ENCODE assay signal across 1 cellular context in the genomic region with DNA sequence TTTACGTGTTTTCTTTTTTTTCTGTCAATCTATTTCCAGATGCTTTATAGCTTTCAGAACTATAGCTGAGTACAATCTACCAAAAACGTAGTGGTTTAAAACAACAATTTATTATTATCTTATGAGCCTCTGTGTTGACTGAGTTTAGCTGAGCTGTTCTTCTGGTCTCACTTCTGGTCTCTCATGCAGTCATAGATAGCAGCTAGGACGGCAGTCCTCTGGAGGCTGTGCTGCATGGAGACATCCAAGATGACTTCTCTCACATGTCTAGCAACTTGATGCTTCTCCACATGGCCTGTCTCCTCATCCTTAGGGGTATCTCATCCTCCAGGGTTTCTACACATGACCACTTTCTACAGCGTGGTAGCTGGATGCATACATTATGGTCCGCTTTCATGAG.
TF ChIP-seq lines count a peak whose summit lies in the region.

No MANE protein-coding gene starts in this region.

TF ChIP-seq in GM23338, 12 proteins besides CTCF, POLR2A, EP300 and RAD21:
- no peak for TF ChIP-seq POLR2AphosphoS5 (IDR thresholded peaks at IDR 0.05; ENCODE audit: low read depth)
- TF ChIP-seq STAT1 (IDR thresholded peaks at IDR 0.05; ENCODE audit: unreplicated experiment) = no peak
- TF ChIP-seq CREB1 (CRISPR knock-in tag; IDR thresholded peaks at IDR 0.05; ENCODE audit: low read depth) = no peak
- TF ChIP-seq ZNF331 (CRISPR knock-in tag; IDR thresholded peaks at IDR 0.05; ENCODE audit: low read depth) = no peak
- TF ChIP-seq EZH2phosphoT487 (IDR thresholded peaks at IDR 0.05; ENCODE audit: unreplicated experiment) = no peak
- no peak for TF ChIP-seq NANOG (IDR thresholded peaks at IDR 0.05; ENCODE audit: borderline replicate concordance)
- TF ChIP-seq, protein P1, sequence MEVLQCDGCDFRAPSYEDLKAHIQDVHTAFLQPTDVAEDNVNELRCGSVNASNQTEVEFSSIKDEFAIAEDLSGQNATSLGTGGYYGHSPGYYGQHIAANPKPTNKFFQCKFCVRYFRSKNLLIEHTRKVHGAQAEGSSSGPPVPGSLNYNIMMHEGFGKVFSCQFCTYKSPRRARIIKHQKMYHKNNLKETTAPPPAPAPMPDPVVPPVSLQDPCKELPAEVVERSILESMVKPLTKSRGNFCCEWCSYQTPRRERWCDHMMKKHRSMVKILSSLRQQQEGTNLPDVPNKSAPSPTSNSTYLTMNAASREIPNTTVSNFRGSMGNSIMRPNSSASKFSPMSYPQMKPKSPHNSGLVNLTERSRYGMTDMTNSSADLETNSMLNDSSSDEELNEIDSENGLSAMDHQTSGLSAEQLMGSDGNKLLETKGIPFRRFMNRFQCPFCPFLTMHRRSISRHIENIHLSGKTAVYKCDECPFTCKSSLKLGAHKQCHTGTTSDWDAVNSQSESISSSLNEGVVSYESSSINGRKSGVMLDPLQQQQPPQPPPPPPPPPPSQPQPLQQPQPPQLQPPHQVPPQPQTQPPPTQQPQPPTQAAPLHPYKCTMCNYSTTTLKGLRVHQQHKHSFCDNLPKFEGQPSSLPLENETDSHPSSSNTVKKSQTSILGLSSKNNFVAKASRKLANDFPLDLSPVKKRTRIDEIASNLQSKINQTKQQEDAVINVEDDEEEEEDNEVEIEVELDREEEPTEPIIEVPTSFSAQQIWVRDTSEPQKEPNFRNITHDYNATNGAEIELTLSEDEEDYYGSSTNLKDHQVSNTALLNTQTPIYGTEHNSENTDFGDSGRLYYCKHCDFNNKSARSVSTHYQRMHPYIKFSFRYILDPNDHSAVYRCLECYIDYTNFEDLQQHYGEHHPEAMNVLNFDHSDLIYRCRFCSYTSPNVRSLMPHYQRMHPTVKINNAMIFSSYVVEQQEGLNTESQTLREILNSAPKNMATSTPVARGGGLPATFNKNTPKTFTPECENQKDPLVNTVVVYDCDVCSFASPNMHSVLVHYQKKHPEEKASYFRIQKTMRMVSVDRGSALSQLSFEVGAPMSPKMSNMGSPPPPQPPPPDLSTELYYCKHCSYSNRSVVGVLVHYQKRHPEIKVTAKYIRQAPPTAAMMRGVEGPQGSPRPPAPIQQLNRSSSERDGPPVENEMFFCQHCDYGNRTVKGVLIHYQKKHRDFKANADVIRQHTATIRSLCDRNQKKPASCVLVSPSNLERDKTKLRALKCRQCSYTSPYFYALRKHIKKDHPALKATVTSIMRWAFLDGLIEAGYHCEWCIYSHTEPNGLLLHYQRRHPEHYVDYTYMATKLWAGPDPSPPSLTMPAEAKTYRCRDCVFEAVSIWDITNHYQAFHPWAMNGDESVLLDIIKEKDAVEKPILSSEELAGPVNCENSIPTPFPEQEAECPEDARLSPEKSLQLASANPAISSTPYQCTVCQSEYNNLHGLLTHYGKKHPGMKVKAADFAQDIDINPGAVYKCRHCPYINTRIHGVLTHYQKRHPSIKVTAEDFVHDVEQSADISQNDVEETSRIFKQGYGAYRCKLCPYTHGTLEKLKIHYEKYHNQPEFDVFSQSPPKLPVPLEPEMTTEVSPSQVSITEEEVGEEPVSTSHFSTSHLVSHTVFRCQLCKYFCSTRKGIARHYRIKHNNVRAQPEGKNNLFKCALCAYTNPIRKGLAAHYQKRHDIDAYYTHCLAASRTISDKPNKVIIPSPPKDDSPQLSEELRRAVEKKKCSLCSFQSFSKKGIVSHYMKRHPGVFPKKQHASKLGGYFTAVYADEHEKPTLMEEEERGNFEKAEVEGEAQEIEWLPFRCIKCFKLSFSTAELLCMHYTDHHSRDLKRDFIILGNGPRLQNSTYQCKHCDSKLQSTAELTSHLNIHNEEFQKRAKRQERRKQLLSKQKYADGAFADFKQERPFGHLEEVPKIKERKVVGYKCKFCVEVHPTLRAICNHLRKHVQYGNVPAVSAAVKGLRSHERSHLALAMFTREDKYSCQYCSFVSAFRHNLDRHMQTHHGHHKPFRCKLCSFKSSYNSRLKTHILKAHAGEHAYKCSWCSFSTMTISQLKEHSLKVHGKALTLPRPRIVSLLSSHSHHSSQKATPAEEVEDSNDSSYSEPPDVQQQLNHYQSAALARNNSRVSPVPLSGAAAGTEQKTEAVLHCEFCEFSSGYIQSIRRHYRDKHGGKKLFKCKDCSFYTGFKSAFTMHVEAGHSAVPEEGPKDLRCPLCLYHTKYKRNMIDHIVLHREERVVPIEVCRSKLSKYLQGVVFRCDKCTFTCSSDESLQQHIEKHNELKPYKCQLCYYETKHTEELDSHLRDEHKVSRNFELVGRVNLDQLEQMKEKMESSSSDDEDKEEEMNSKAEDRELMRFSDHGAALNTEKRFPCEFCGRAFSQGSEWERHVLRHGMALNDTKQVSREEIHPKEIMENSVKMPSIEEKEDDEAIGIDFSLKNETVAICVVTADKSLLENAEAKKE (CRISPR knock-in tag; IDR thresholded peaks at IDR 0.05) = no peak
- TF ChIP-seq ZNF114 (CRISPR knock-in tag; IDR thresholded peaks at IDR 0.05) = no peak
- no peak for TF ChIP-seq JUNB (IDR thresholded peaks at IDR 0.05; ENCODE audit: unreplicated experiment)
- TF ChIP-seq, protein P2, sequence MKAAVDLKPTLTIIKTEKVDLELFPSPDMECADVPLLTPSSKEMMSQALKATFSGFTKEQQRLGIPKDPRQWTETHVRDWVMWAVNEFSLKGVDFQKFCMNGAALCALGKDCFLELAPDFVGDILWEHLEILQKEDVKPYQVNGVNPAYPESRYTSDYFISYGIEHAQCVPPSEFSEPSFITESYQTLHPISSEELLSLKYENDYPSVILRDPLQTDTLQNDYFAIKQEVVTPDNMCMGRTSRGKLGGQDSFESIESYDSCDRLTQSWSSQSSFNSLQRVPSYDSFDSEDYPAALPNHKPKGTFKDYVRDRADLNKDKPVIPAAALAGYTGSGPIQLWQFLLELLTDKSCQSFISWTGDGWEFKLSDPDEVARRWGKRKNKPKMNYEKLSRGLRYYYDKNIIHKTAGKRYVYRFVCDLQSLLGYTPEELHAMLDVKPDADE (IDR thresholded peaks at IDR 0.05) = no peak
- TF ChIP-seq, protein P3, sequence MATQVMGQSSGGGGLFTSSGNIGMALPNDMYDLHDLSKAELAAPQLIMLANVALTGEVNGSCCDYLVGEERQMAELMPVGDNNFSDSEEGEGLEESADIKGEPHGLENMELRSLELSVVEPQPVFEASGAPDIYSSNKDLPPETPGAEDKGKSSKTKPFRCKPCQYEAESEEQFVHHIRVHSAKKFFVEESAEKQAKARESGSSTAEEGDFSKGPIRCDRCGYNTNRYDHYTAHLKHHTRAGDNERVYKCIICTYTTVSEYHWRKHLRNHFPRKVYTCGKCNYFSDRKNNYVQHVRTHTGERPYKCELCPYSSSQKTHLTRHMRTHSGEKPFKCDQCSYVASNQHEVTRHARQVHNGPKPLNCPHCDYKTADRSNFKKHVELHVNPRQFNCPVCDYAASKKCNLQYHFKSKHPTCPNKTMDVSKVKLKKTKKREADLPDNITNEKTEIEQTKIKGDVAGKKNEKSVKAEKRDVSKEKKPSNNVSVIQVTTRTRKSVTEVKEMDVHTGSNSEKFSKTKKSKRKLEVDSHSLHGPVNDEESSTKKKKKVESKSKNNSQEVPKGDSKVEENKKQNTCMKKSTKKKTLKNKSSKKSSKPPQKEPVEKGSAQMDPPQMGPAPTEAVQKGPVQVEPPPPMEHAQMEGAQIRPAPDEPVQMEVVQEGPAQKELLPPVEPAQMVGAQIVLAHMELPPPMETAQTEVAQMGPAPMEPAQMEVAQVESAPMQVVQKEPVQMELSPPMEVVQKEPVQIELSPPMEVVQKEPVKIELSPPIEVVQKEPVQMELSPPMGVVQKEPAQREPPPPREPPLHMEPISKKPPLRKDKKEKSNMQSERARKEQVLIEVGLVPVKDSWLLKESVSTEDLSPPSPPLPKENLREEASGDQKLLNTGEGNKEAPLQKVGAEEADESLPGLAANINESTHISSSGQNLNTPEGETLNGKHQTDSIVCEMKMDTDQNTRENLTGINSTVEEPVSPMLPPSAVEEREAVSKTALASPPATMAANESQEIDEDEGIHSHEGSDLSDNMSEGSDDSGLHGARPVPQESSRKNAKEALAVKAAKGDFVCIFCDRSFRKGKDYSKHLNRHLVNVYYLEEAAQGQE (IDR thresholded peaks at IDR 0.05; ENCODE audit: unreplicated experiment) = no peak
- TF ChIP-seq EZH2 (IDR thresholded peaks at IDR 0.05; ENCODE audit: low read depth, unreplicated experiment) = no peak
